ENCODE assay signal across 34 cellular contexts in the genomic region with DNA sequence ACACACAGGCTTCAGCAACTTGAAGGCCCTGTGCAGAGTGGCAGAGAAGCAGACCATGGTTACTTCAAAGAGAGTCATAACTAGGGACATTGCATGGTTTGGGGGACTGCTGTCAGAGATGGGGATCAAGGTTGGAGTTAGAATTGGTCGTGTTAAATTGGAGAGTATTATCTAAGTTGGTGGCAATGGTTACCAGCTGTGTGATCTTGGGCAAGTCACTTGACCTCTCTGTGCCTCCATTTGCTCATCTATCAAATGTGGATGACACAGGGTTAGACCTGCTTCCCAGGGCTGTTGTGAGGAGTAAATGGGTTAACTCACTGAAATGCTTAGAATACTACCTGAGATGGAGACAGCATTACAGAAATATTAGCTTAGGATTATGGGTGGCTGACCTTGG.
"Had no signal": no experiment of that assay in that cellular context is flagged by ENCODE, and none has a peak within 500 bp of the region (broad histone marks: within the 10 kb centered on the region; RNA-seq: fewer than 3 reads in every experiment).

No MANE protein-coding gene starts in this region.

- H3K36me3 ChIP-seq: adrenal gland, ascending aorta, brain microvascular endothelial cell, esophagus muscularis mucosa, gastroesophageal sphincter, heart right ventricle had no signal

- H3K4me1 ChIP-seq: adrenal gland, ascending aorta, foreskin keratinocyte had no signal

- H3K4me2 ChIP-seq: hepatocyte had no signal

- H3K27ac ChIP-seq: adrenal gland, ascending aorta, brain microvascular endothelial cell, esophagus muscularis mucosa, foreskin keratinocyte, gastroesophageal sphincter, heart right ventricle, hepatocyte had no signal

- H3K4me3 Mint-ChIP-seq: activated CD4-positive, alpha-beta memory T cell treated with anti-CD3 and anti-CD28 coated beads, Interleukin-2, amount 10 ng/mL, durations not matched to agents 7 days and 5 days; activated CD4-positive, alpha-beta T cell treated with anti-CD3 and anti-CD28 coated beads, Interleukin-2, amount 10 ng/mL, durations not matched to agents 7 days and 5 days; activated naive CD8-positive, alpha-beta T cell treated with anti-CD3 and anti-CD28 coated beads for 36 hours; activated naive CD8-positive, alpha-beta T cell treated with anti-CD3 and anti-CD28 coated beads, Interleukin-2, amount 50 U/mL, for 24 hours; activated T-cell treated with anti-CD3 and anti-CD28 coated beads, Interleukin-2, amount 50 U/mL, for 24 hours; activated T-cell treated with anti-CD3 and anti-CD28 coated beads, Interleukin-2, amount 50 U/mL, for 72 hours; effector memory CD8-positive, alpha-beta T cell; T-helper 17 cell; T-helper 2 cell treated with Interferon-gamma antibody and Interleukin-4, amounts not matched to agents 5 μg/mL and 100 μg/mL, for 36 hours; WTC11 had no signal

- FAIRE-seq: colon had no signal

- H2AFZ ChIP-seq: hepatocyte had no signal

- H3K79me2 ChIP-seq: hepatocyte had no signal

- H3K4me3 ChIP-seq: adrenal gland, ascending aorta, esophagus muscularis mucosa, gastroesophageal sphincter, heart right ventricle, hepatocyte had no signal

- H3K27me3 ChIP-seq: ascending aorta had no signal

- DNase-seq: activated CD4-positive, alpha-beta memory T cell treated with anti-CD3 and anti-CD28 coated beads, Interleukin-2, amount 10 ng/mL, durations not matched to agents 7 days and 5 days; activated CD4-positive, alpha-beta T cell treated with anti-CD3 and anti-CD28 coated beads for 1 hour; activated CD4-positive, alpha-beta T cell treated with anti-CD3 and anti-CD28 coated beads for 4 hours; activated CD4-positive, alpha-beta T cell treated with anti-CD3 and anti-CD28 coated beads, Interleukin-2, amount 10 ng/mL, durations not matched to agents 7 days and 5 days; activated CD4-positive, alpha-beta T cell treated with anti-CD3 and anti-CD28 coated beads, Interleukin-2, amount 50 U/mL, for 4 hours; activated CD8-positive, alpha-beta memory T cell treated with anti-CD3 and anti-CD28 coated beads, Interleukin-2, amount 50 U/mL, for 48 hours; activated gamma-delta T cell; activated naive CD4-positive, alpha-beta T cell; activated naive CD4-positive, alpha-beta T cell treated with anti-CD3 and anti-CD28 coated beads, Interleukin-2, amount 50 U/mL, for 16 hours; activated naive CD8-positive, alpha-beta T cell treated with anti-CD3 and anti-CD28 coated beads for 36 hours; activated naive CD8-positive, alpha-beta T cell treated with anti-CD3 and anti-CD28 coated beads, Interleukin-2, amount 50 U/mL, for 24 hours; activated T-cell treated with anti-CD3 and anti-CD28 coated beads for 4 hours; activated T-cell treated with anti-CD3 and anti-CD28 coated beads, Interleukin-2, amount 50 U/mL, for 24 hours; activated T-cell treated with anti-CD3 and anti-CD28 coated beads, Interleukin-2, amount 50 U/mL, for 72 hours; adrenal gland; brain microvascular endothelial cell; caudate nucleus; cortex of kidney; dermis blood vessel endothelial cell; effector CD4-positive, alpha-beta T cell; effector memory CD8-positive, alpha-beta T cell; erythroblast; foreskin keratinocyte; heart right ventricle; T-helper 1 cell; T-helper 17 cell; T1000 had no signal

- H3K9me3 ChIP-seq: adrenal gland, ascending aorta, esophagus muscularis mucosa, gastroesophageal sphincter, heart right ventricle had no signal

- H3K36me3 Mint-ChIP-seq: activated naive CD8-positive, alpha-beta T cell treated with anti-CD3 and anti-CD28 coated beads for 36 hours; WTC11 had no signal

- ATAC-seq: activated naive CD8-positive, alpha-beta T cell treated with anti-CD3 and anti-CD28 coated beads, Interleukin-2, amount 50 U/mL, for 24 hours; activated T-cell treated with anti-CD3 and anti-CD28 coated beads, Interleukin-2, amount 50 U/mL, for 72 hours; effector memory CD8-positive, alpha-beta T cell; foreskin keratinocyte; gastroesophageal sphincter; heart right ventricle; T-helper 17 cell; WTC11 had no signal

- H3K4me1 Mint-ChIP-seq: activated CD4-positive, alpha-beta memory T cell treated with anti-CD3 and anti-CD28 coated beads, Interleukin-2, amount 10 ng/mL, durations not matched to agents 7 days and 5 days; activated CD4-positive, alpha-beta T cell treated with anti-CD3 and anti-CD28 coated beads, Interleukin-2, amount 10 ng/mL, durations not matched to agents 7 days and 5 days; activated naive CD8-positive, alpha-beta T cell treated with anti-CD3 and anti-CD28 coated beads for 36 hours; activated naive CD8-positive, alpha-beta T cell treated with anti-CD3 and anti-CD28 coated beads, Interleukin-2, amount 50 U/mL, for 24 hours had no signal

- H3K27ac Mint-ChIP-seq: activated CD4-positive, alpha-beta memory T cell treated with anti-CD3 and anti-CD28 coated beads, Interleukin-2, amount 10 ng/mL, durations not matched to agents 7 days and 5 days; activated CD4-positive, alpha-beta T cell treated with anti-CD3 and anti-CD28 coated beads, Interleukin-2, amount 10 ng/mL, durations not matched to agents 7 days and 5 days; activated naive CD8-positive, alpha-beta T cell treated with anti-CD3 and anti-CD28 coated beads for 36 hours; activated naive CD8-positive, alpha-beta T cell treated with anti-CD3 and anti-CD28 coated beads, Interleukin-2, amount 50 U/mL, for 24 hours; activated T-cell treated with anti-CD3 and anti-CD28 coated beads, Interleukin-2, amount 50 U/mL, for 24 hours; activated T-cell treated with anti-CD3 and anti-CD28 coated beads, Interleukin-2, amount 50 U/mL, for 72 hours; effector memory CD8-positive, alpha-beta T cell; T-helper 17 cell; T-helper 2 cell treated with Interferon-gamma antibody and Interleukin-4, amounts not matched to agents 5 μg/mL and 100 μg/mL, for 36 hours; WTC11 had no signal

- H3K9me3 Mint-ChIP-seq: activated CD4-positive, alpha-beta memory T cell treated with anti-CD3 and anti-CD28 coated beads, Interleukin-2, amount 10 ng/mL, durations not matched to agents 7 days and 5 days; activated CD4-positive, alpha-beta T cell treated with anti-CD3 and anti-CD28 coated beads, Interleukin-2, amount 10 ng/mL, durations not matched to agents 7 days and 5 days; activated naive CD8-positive, alpha-beta T cell treated with anti-CD3 and anti-CD28 coated beads for 36 hours; activated naive CD8-positive, alpha-beta T cell treated with anti-CD3 and anti-CD28 coated beads, Interleukin-2, amount 50 U/mL, for 24 hours; activated T-cell treated with anti-CD3 and anti-CD28 coated beads, Interleukin-2, amount 50 U/mL, for 24 hours; activated T-cell treated with anti-CD3 and anti-CD28 coated beads, Interleukin-2, amount 50 U/mL, for 72 hours; effector memory CD8-positive, alpha-beta T cell; T-helper 2 cell treated with Interferon-gamma antibody and Interleukin-4, amounts not matched to agents 5 μg/mL and 100 μg/mL, for 36 hours; WTC11 had no signal
